ENCODE assay signal across 1 cellular context in the genomic region with DNA sequence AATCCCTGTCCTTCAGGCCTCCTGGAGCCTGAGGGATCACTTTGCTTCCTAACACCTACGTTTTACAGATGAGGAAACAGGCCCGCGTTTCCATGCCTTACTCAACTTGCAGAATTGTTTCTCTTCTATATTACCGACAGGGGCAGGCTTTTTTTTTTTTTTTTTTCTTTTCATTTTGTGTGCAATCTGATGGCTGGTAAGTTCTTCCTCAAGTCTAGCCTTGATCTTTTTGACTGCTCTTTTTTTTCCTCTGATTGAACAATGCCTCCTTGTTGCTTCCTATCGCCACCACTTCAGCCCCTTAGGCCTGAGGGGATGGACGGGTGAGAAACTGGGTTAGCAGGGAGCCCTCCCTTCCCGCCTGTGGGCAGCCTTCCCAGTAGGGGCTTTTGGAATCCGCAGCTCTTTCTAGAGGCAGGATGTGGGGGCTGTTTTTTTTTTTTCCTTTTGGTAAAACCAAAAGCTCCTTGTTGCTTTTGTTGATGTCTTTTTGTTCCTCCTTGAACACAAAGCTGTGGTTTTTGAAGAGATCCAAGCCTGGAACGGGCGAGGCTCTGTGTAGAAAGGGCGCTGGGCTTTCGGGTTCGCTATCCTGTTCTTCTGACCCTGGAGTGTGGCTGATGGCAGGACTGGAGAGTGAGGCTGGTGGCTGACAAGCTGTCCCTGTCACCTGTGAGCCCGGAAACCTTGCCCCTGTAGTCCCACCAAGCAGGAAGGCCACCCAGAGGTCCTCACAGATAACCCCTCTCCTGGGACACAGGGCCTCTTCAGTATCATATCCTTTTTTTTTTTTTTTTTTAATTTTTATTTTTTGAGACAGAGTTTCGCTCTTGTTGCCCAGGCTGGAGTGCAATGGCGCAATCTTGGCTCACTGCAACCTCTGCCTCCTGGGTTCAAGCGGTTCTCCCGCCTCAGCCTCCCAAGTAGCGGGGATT.
TF ChIP-seq lines count a peak whose summit lies in the region.

No MANE protein-coding gene starts in this region.

TF ChIP-seq in SK-N-SH, 30 proteins besides CTCF, POLR2A, EP300 and RAD21 (continued from another document):
- TF ChIP-seq, protein P1, sequence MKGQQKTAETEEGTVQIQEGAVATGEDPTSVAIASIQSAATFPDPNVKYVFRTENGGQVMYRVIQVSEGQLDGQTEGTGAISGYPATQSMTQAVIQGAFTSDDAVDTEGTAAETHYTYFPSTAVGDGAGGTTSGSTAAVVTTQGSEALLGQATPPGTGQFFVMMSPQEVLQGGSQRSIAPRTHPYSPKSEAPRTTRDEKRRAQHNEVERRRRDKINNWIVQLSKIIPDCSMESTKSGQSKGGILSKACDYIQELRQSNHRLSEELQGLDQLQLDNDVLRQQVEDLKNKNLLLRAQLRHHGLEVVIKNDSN (IDR thresholded peaks at IDR 0.05; ENCODE audit: borderline replicate concordance, low read depth) = no peak
- TF ChIP-seq, protein P2, sequence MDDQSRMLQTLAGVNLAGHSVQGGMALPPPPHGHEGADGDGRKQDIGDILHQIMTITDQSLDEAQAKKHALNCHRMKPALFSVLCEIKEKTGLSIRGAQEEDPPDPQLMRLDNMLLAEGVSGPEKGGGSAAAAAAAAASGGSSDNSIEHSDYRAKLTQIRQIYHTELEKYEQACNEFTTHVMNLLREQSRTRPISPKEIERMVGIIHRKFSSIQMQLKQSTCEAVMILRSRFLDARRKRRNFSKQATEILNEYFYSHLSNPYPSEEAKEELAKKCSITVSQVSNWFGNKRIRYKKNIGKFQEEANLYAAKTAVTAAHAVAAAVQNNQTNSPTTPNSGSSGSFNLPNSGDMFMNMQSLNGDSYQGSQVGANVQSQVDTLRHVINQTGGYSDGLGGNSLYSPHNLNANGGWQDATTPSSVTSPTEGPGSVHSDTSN (IDR thresholded peaks at IDR 0.05) = no peak
- no peak for TF ChIP-seq RCOR1 (IDR thresholded peaks at IDR 0.05; ENCODE audit: low read length)
